Comparison of ENCODE assay signal across 16 cellular contexts in genomic region chr5:174693697-174694400, GRCh38. TPM values are rescaled to one million over a fixed set of nuclear protein-coding genes. Genes with fewer than 3 reads are reported as not detected.
DNase-seq lines count a peak whose midpoint lies in the region; ATAC-seq and TF ChIP-seq lines count a peak whose summit lies in the region.
"Had no signal": no experiment of that assay in that cellular context is flagged by ENCODE, and none has a peak within 500 bp of the region (broad histone marks: within the 10 kb centered on the region; RNA-seq: fewer than 3 reads in every experiment).

No MANE protein-coding gene starts in this region.

- H2BK120ac ChIP-seq in trophoblast cell (ENCODE audit: insufficient read depth, low read length, poor library complexity) = peak overlapping the region; percentile 77

- peak overlapping the region; percentile 31 for H4K12ac ChIP-seq in trophoblast cell (ENCODE audit: low read depth, low read length)

- H3K14ac ChIP-seq in trophoblast cell (ENCODE audit: low read length) = peak overlapping the region; percentile 44

- H3K9me3 Mint-ChIP-seq in GM23338 = no peaks in the 10 kb centered on the region
- no peaks in the 10 kb centered on the region for H3K9me3 Mint-ChIP-seq in stimulated activated effector memory CD8-positive, alpha-beta T cell treated with anti-CD3 and anti-CD28 coated beads, Interleukin-12 subunit alpha, Interleukin-12 subunit beta, amount 100 ng/mL, for 72 hours
- H3K9me3 Mint-ChIP-seq: activated B cell treated with CpG ODN at 0.5 μM for 24 hours had no signal

- 0 out of 2 replicates have a peak, but pooled peaks cover 12% of the 10 kb centered on the region for H3F3A ChIP-seq in GM23338 (replicated peaks; ENCODE audit: low read depth)

- no peaks in the 10 kb centered on the region for H4K20me1 ChIP-seq in GM23338 (replicated peaks; ENCODE audit: insufficient read depth)

- H3K36me3 ChIP-seq in GM23338 (ENCODE audit: insufficient read depth) (no peaks in the 10 kb centered on the region), iPS-18a (ENCODE audit: control insufficient read depth, low read depth, low read length) (no peaks in the 10 kb centered on the region), trophoblast cell (ENCODE audit: control insufficient read depth in 1 of 2, insufficient read depth in 2 of 2, low read length in 2 of 2) (no peaks in the 10 kb centered on the region)
- H3K36me3 ChIP-seq: adrenal gland, thoracic aorta had no signal

- no peak overlapping the region for H3K27ac Mint-ChIP-seq in GM23338
- H3K27ac Mint-ChIP-seq in stimulated activated effector memory CD8-positive, alpha-beta T cell treated with anti-CD3 and anti-CD28 coated beads, Interleukin-12 subunit alpha, Interleukin-12 subunit beta, amount 100 ng/mL, for 72 hours = no peak overlapping the region
- H3K27ac Mint-ChIP-seq: activated B cell treated with CpG ODN at 0.5 μM for 24 hours; effector memory CD8-positive, alpha-beta T cell had no signal

- peaks cover 29% of the 10 kb centered on the region for H3K4me1 ChIP-seq in GM23338 (ENCODE audit: insufficient read depth)
- H3K4me1 ChIP-seq in iPS-18a (ENCODE audit: control insufficient read depth, low read depth, low read length) = peaks cover 27% of the 10 kb centered on the region
- peaks cover 23 to 35% of the 10 kb centered on the region in 2 experiments for H3K4me1 ChIP-seq in trophoblast cell (ENCODE audit: control insufficient read depth in 1 of 2, insufficient read depth in 2 of 2, low read length in 2 of 2)
- H3K4me1 ChIP-seq: adrenal gland had no signal

- H3K27ac ChIP-seq in GM23338 (ENCODE audit: low read depth) (no peak overlapping the region), iPS-18a (ENCODE audit: low read length) (no peak overlapping the region), trophoblast cell (ENCODE audit: low read depth, low read length) (no peak overlapping the region)
- H3K27ac ChIP-seq: adrenal gland, HL-60, thoracic aorta had no signal

- TF ChIP-seq CTCF in GM23338 (conservative IDR thresholded peaks at IDR 0.05; ENCODE audit: low read depth in 2 of 2) = no peak

- H3K79me2 ChIP-seq in GM23338 (replicated peaks; ENCODE audit: insufficient read depth) = no peaks in the 10 kb centered on the region
- H3K79me2 ChIP-seq in trophoblast cell (ENCODE audit: control insufficient read depth, insufficient read depth, low read length, poor library complexity) = no peaks in the 10 kb centered on the region

- peak; percentile 13 for ATAC-seq in GM23338
- no peak for ATAC-seq in stimulated activated effector memory CD8-positive, alpha-beta T cell treated with anti-CD3 and anti-CD28 coated beads, Interleukin-12 subunit alpha, Interleukin-12 subunit beta, amount 100 ng/mL, for 72 hours
- ATAC-seq: effector memory CD8-positive, alpha-beta T cell; Right ventricle myocardium inferior had no signal

- peak overlapping the region; percentile 6 for H2AK5ac ChIP-seq in trophoblast cell (ENCODE audit: low read length)

- no CpG with 5 or more reads among the region's 13 CpGs for WGBS in trophoblast cell (ENCODE audit: extremely low coverage, insufficient coverage, insufficient read length)

- peak overlapping the region; percentile 76 for H3K4me2 ChIP-seq in GM23338
- no peak overlapping the region for H3K4me2 ChIP-seq in trophoblast cell (ENCODE audit: low read length)

- peak overlapping the region; percentile 25 for H2BK5ac ChIP-seq in trophoblast cell (ENCODE audit: low read depth, low read length, poor library complexity)

- H3K27me3 ChIP-seq in GM23338 (ENCODE audit: insufficient read depth) (peaks cover 58% of the 10 kb centered on the region), iPS-18a (ENCODE audit: control insufficient read depth, insufficient read depth, low read length) (peaks cover 77% of the 10 kb centered on the region), trophoblast cell (ENCODE audit: insufficient read depth, low read length) (no peaks in the 10 kb centered on the region)

- H2AFZ ChIP-seq in GM23338 = no peak overlapping the region; the same call in 1 of the 2 replicates
- H2AFZ ChIP-seq in trophoblast cell (ENCODE audit: insufficient read depth, low read length, poor library complexity) = peak overlapping the region; percentile 52

- H3K9me2 ChIP-seq in GM23338 (ENCODE audit: insufficient read depth) = no peaks in the 10 kb centered on the region

- H4K91ac ChIP-seq in trophoblast cell (ENCODE audit: low read depth, low read length) = peak overlapping the region; percentile 81

- H3K36me3 Mint-ChIP-seq in GM23338 (ENCODE audit: low read depth) = no peaks in the 10 kb centered on the region
- no peaks in the 10 kb centered on the region for H3K36me3 Mint-ChIP-seq in stimulated activated effector memory CD8-positive, alpha-beta T cell treated with anti-CD3 and anti-CD28 coated beads, Interleukin-12 subunit alpha, Interleukin-12 subunit beta, amount 100 ng/mL, for 72 hours

- peaks cover 31% of the 10 kb centered on the region for H3K4me1 Mint-ChIP-seq in GM23338
- H3K4me1 Mint-ChIP-seq in stimulated activated effector memory CD8-positive, alpha-beta T cell treated with anti-CD3 and anti-CD28 coated beads, Interleukin-12 subunit alpha, Interleukin-12 subunit beta, amount 100 ng/mL, for 72 hours = no peaks in the 10 kb centered on the region

- H3K4me3 Mint-ChIP-seq in GM23338 = peak overlapping the region; percentile 21; the same call in 2 of the 3 replicates
- no peak overlapping the region for H3K4me3 Mint-ChIP-seq in stimulated activated effector memory CD8-positive, alpha-beta T cell treated with anti-CD3 and anti-CD28 coated beads, Interleukin-12 subunit alpha, Interleukin-12 subunit beta, amount 100 ng/mL, for 72 hours
- H3K4me3 Mint-ChIP-seq: activated B cell treated with CpG ODN at 0.5 μM for 24 hours; effector memory CD8-positive, alpha-beta T cell had no signal

- H3K4me3 ChIP-seq in GM23338 (peak overlapping the region; percentile 54), iPS-18a (ENCODE audit: low read length) (peak overlapping the region; percentile 53), trophoblast cell (ENCODE audit: low read depth, low read length) (no peak overlapping the region)
- H3K4me3 ChIP-seq: adrenal gland had no signal

- peaks cover 32% of the 10 kb centered on the region for H3K79me1 ChIP-seq in trophoblast cell (ENCODE audit: low read length)

- H3K23ac ChIP-seq in trophoblast cell (ENCODE audit: low read length) = no peak overlapping the region

- peak overlapping the region; percentile 33 for H4K8ac ChIP-seq in trophoblast cell (ENCODE audit: low read depth, low read length)

- peak overlapping the region; percentile 28 for H3K4ac ChIP-seq in trophoblast cell (ENCODE audit: low read depth, low read length)

- DNase-seq in GM23338 (ENCODE audit: low spot score) = peak; percentile 5
- peak; percentile 34 for DNase-seq in NCI-H510A treated with DMSO at 0.1 percent for 48 hours (lab: John Stamatoyannopoulos, UW)
- DNase-seq in trophoblast cell = no peak
- no peak for DNase-seq in islet precursor cell
- no peak for DNase-seq in NCI-H1417 treated with DMSO at 0.1 percent for 48 hours (lab: John Stamatoyannopoulos, UW)
- no peak for DNase-seq in stimulated activated effector memory CD8-positive, alpha-beta T cell treated with anti-CD3 and anti-CD28 coated beads, Interleukin-12 subunit alpha, Interleukin-12 subunit beta, amount 100 ng/mL, for 72 hours (ENCODE audit: low spot score in 2 of 2)
- no peak for DNase-seq in activated naive CD4-positive, alpha-beta T cell treated with Interleukin-2 at 50 U/mL for 16 hours
- DNase-seq: activated B cell treated with CpG ODN at 0.5 μM for 24 hours; AML-193; effector memory CD8-positive, alpha-beta T cell; T-helper 1 cell had no signal

- H3K18ac ChIP-seq in trophoblast cell (ENCODE audit: low read length) = peak overlapping the region; percentile 76

- H3K27me3 Mint-ChIP-seq in GM23338 (ENCODE audit: insufficient read depth, low read depth, poor library complexity) = peaks cover 52% of the 10 kb centered on the region

- H2BK12ac ChIP-seq in trophoblast cell (ENCODE audit: low read length) = peak overlapping the region; percentile 93

- no peaks in the 10 kb centered on the region for H3K9me3 ChIP-seq in iPS-18a (ENCODE audit: control insufficient read depth, low read depth, low read length)
- H3K9me3 ChIP-seq in trophoblast cell (ENCODE audit: insufficient read depth, low read depth, low read length) = no peaks in the 10 kb centered on the region
- H3K9me3 ChIP-seq: adrenal gland, thoracic aorta had no signal

- H3K9ac ChIP-seq in iPS-18a (ENCODE audit: low read length) = no peak overlapping the region
- H3K9ac ChIP-seq in trophoblast cell (ENCODE audit: low read length) = no peak overlapping the region

TF ChIP-seq in GM23338, 12 proteins besides CTCF, POLR2A, EP300 and RAD21 (continues in another document):
- no peak for TF ChIP-seq NANOG (IDR thresholded peaks at IDR 0.05; ENCODE audit: borderline replicate concordance)
- TF ChIP-seq EZH2phosphoT487 (IDR thresholded peaks at IDR 0.05; ENCODE audit: unreplicated experiment) = no peak
- TF ChIP-seq ZNF331 (CRISPR knock-in tag; IDR thresholded peaks at IDR 0.05; ENCODE audit: low read depth) = no peak
- no peak for TF ChIP-seq REST (IDR thresholded peaks at IDR 0.05; ENCODE audit: unreplicated experiment)
- TF ChIP-seq ZNF114 (CRISPR knock-in tag; IDR thresholded peaks at IDR 0.05) = no peak

RNA-seq across cellular contexts. Expression of gene MSX2, which starts 30.5 kb away (rescaled TPM):
- total RNA-seq in GM23338 (2014; rRNA removed; shearing (Covaris generic)) = 0.17 and 0.62 TPM in 2 replicates
- 0.37 and 0.47 TPM in 2 replicates for polyA plus RNA-seq in GM23338 (2016; fragmentation: Nextera tagmentation; extraction: Ambion mirVana)
- polyA plus RNA-seq in trophoblast cell (2013) = 523 and 535 TPM in 2 replicates
- total RNA-seq: activated B cell treated with CpG ODN at 0.5 μM for 24 hours had no signal

Comparison
In these comparisons a context has a peak if more than half of its experiments do, and no peak if none do; other contexts are left out.
1. DNase-seq: peak in GM23338 (single experiment) and NCI-H510A treated with DMSO at 0.1 percent for 48 hours (single experiment); none in trophoblast cell (0 of 2), islet precursor cell (single experiment), NCI-H1417 treated with DMSO at 0.1 percent for 48 hours (single experiment), stimulated activated effector memory CD8-positive, alpha-beta T cell treated with anti-CD3 and anti-CD28 coated beads, Interleukin-12 subunit alpha, Interleukin-12 subunit beta, amount 100 ng/mL, for 72 hours (0 of 2) and activated naive CD4-positive, alpha-beta T cell treated with Interleukin-2 at 50 U/mL for 16 hours (single experiment).